In genomic region chr2:101841679-101842327, GRCh38 we compare ENCODE assay signal across 16 cellular contexts.
DNase-seq lines count a peak whose midpoint lies in the region; ATAC-seq and TF ChIP-seq lines count a peak whose summit lies in the region.
"Had no signal": no experiment of that assay in that cellular context is flagged by ENCODE, and none has a peak within 500 bp of the region (broad histone marks: within the 10 kb centered on the region; RNA-seq: fewer than 3 reads in every experiment).

No MANE protein-coding gene starts in this region.

- H3K4me1 Mint-ChIP-seq in CD4-positive, alpha-beta memory T cell, result peaks cover 21 to 51% (median 41%) of the 10 kb centered on the region in 4 donors
- peaks cover 32% of the 10 kb centered on the region for H3K4me1 Mint-ChIP-seq in brain
- peaks cover 7 to 35% (median 20%) of the 10 kb centered on the region in 3 donors for H3K4me1 Mint-ChIP-seq in naive B cell

- H3K36me3 Mint-ChIP-seq in CD4-positive, alpha-beta memory T cell, result peaks cover 76 to 92% of the 10 kb centered on the region in 2 donors
- H3K36me3 Mint-ChIP-seq in brain, result peaks cover 93% of the 10 kb centered on the region
- peaks cover 39 to 66% of the 10 kb centered on the region in 2 donors for H3K36me3 Mint-ChIP-seq in naive B cell

- H3K27ac Mint-ChIP-seq in CD4-positive, alpha-beta memory T cell, result peak overlapping the region in 5 of 7 donors; percentile 38 to 83 (median 60)
- peak overlapping the region in 3 of 5 experiments; percentile 64 to 88 (median 75) for H3K27ac Mint-ChIP-seq in brain
- H3K27ac Mint-ChIP-seq in naive B cell, result peak overlapping the region in 5 of 6 donors; percentile 33 to 90 (median 80)

- WGBS in right cardiac atrium, result 96% methylated on average over 5 of the region's 5 CpGs

- H3K4me3 ChIP-seq in BLaER1, result no peak overlapping the region
- no peak overlapping the region for H3K4me3 ChIP-seq in CD4-positive, alpha-beta memory T cell (ENCODE audit: low read length in 2 of 2)
- H3K4me3 ChIP-seq in right cardiac atrium (ENCODE audit: low read length), result no peak overlapping the region
- H3K4me3 ChIP-seq: pancreas had no signal

- peaks cover 99% of the 10 kb centered on the region for H3K36me3 ChIP-seq in BLaER1
- peaks cover 65% of the 10 kb centered on the region for H3K36me3 ChIP-seq in CD4-positive, alpha-beta memory T cell (ENCODE audit: insufficient read depth, low read length)

- no peaks in the 10 kb centered on the region for H3K27me3 Mint-ChIP-seq in CD4-positive, alpha-beta memory T cell
- H3K27me3 Mint-ChIP-seq in brain (no peaks in the 10 kb centered on the region), naive B cell (no peaks in the 10 kb centered on the region)
- H3K27me3 Mint-ChIP-seq: effector memory CD8-positive, alpha-beta T cell had no signal

- H3K4me3 Mint-ChIP-seq in CD4-positive, alpha-beta memory T cell, result no peak overlapping the region
- H3K4me3 Mint-ChIP-seq in brain, result no peak overlapping the region
- H3K4me3 Mint-ChIP-seq in naive B cell, result no peak overlapping the region
- H3K4me3 Mint-ChIP-seq: effector memory CD8-positive, alpha-beta T cell had no signal

- ATAC-seq in naive B cell (ENCODE audit: low read depth in 2 of 2) (no peak), right cardiac atrium (no peak)
- ATAC-seq: effector memory CD8-positive, alpha-beta T cell; pancreas had no signal

- no peaks in the 10 kb centered on the region for H3K27me3 ChIP-seq in BLaER1
- H3K27me3 ChIP-seq in CD4-positive, alpha-beta memory T cell (ENCODE audit: insufficient read depth, low read length), result no peaks in the 10 kb centered on the region
- H3K27me3 ChIP-seq in right cardiac atrium (ENCODE audit: control insufficient read depth, insufficient read depth), result no peaks in the 10 kb centered on the region
- H3K27me3 ChIP-seq: pancreas had no signal

- no peak for TF ChIP-seq CTCF in brain (conservative IDR thresholded peaks at IDR 0.05)

- H3K9ac ChIP-seq in BLaER1, result no peak overlapping the region

- intact Hi-C loops in CD4-positive, alpha-beta memory T cell (cut with micrococcal nuclease), result no loop called here
- intact Hi-C loops in right cardiac atrium (cut with DNase I), result no loop called here

- POLR2A ChIA-PET in CD4-positive, alpha-beta memory T cell (lab: Charles Lee; ENCODE audit: partially characterized antibody), result no interaction called here

- H3K9me3 ChIP-seq in BLaER1 (no peaks in the 10 kb centered on the region), right cardiac atrium (ENCODE audit: control insufficient read depth, low read length) (no peaks in the 10 kb centered on the region)
- H3K9me3 ChIP-seq in CD4-positive, alpha-beta memory T cell (ENCODE audit: control insufficient read depth in 1 of 2, low read length in 2 of 2), result no peaks in the 10 kb centered on the region
- H3K9me3 ChIP-seq: pancreas had no signal

- CTCF ChIA-PET in CD4-positive, alpha-beta memory T cell (lab: Charles Lee; ENCODE audit: partially characterized antibody), result interaction anchor here (2.4 kb wide), 1 partner anchor 424 kb away, joined by 13 read pairs; no protein-coding TSS in a partner anchor

- H3K27ac ChIP-seq in BLaER1 (peak overlapping the region; percentile 36; the same call in 1 of the 2 replicates), right cardiac atrium (ENCODE audit: low read length) (no peak overlapping the region)
- no peak overlapping the region for H3K27ac ChIP-seq in CD4-positive, alpha-beta memory T cell (ENCODE audit: low read depth, low read length)
- H3K27ac ChIP-seq: pancreas had no signal

- peak overlapping the region; percentile 53 for H3K4me2 ChIP-seq in BLaER1

- H3K9me3 Mint-ChIP-seq in CD4-positive, alpha-beta memory T cell, result no peaks in the 10 kb centered on the region
- H3K9me3 Mint-ChIP-seq in brain (no peaks in the 10 kb centered on the region), naive B cell (no peaks in the 10 kb centered on the region)
- H3K9me3 Mint-ChIP-seq: effector memory CD8-positive, alpha-beta T cell had no signal

- H4K20me1 ChIP-seq in BLaER1, result peaks cover 80% of the 10 kb centered on the region

- H3K4me1 ChIP-seq in BLaER1, result peaks cover 23% of the 10 kb centered on the region
- H3K4me1 ChIP-seq in CD4-positive, alpha-beta memory T cell (ENCODE audit: insufficient read depth, low read length), result peaks cover 20% of the 10 kb centered on the region
- peaks cover 5% of the 10 kb centered on the region for H3K4me1 ChIP-seq in right cardiac atrium (ENCODE audit: control insufficient read depth, insufficient read depth, low read length)
- H3K4me1 ChIP-seq: pancreas had no signal

- DNase-seq in CD4-positive, alpha-beta memory T cell, result no peak
- DNase-seq in naive B cell, result no peak
- no peak for DNase-seq in RPMI8226
- DNase-seq in NCI-H2196 (lab: John Stamatoyannopoulos, UW; ENCODE audit: unreplicated experiment), result no peak
- DNase-seq in right cardiac atrium, result no peak
- DNase-seq: activated CD8-positive, alpha-beta memory T cell treated with anti-CD3 and anti-CD28 coated beads, Interleukin-2, amount 50 U/mL, for 4 hours; central memory CD4-positive, alpha-beta T cell; effector memory CD8-positive, alpha-beta T cell; hypothalamus; NCI-H2081 treated with DMSO at 0.1 percent for 48 hours; NCI-H524; pancreas; SIG-M5; stimulated activated CD4-positive, alpha-beta T cell treated with anti-CD3 and anti-CD28 coated beads, Interleukin-2, amount 100 ng/mL, for 48 hours had no signal
